ENCODE assay signal across 16 cellular contexts in the genomic region with DNA sequence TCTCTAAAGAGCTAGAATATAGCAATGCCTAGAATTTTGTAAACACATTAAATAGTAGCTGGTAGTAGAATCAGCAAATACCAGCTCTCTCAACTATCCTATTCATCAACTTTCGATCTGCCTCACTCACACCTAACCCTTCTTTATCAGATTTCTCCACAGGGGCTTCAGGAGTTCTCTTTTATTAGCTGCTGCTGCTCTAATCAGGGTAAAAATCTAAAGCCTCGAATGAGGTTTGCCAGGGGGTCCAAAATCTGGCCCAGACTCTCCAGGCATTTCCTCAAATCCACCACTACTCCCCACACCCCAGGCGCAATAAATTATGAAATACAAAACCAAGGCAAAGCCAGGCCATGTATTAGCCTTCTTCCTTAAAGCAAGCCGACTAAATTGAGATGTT. TPM values are rescaled to one million over a fixed set of nuclear protein-coding genes. Genes with fewer than 3 reads are reported as not detected.
DNase-seq lines count a peak whose midpoint lies in the region; ATAC-seq, FAIRE-seq and TF ChIP-seq lines count a peak whose summit lies in the region.
"Had no signal": no experiment of that assay in that cellular context is flagged by ENCODE, and none has a peak within 500 bp of the region (broad histone marks: within the 10 kb centered on the region; RNA-seq: fewer than 3 reads in every experiment).

No MANE protein-coding gene starts in this region.

- intact Hi-C loops in A673 (cut with micrococcal nuclease; ENCODE audit: unreplicated experiment) = no loop called here
- intact Hi-C loops in CD4-positive, alpha-beta memory T cell (cut with micrococcal nuclease) = no loop called here
- intact Hi-C loops in activated CD8-positive, alpha-beta T cell treated with anti-CD3 and anti-CD28 coated beads for 36 hours (cut with micrococcal nuclease) = loop anchor here (10.0 kb wide), 1 partner anchor 84 kb away; no protein-coding TSS in a partner anchor

- H3K27ac Mint-ChIP-seq in CD4-positive, alpha-beta memory T cell = peak overlapping the region in 6 of 7 donors; percentile 29 to 78 (median 56)
- peak overlapping the region; percentile 50 for H3K27ac Mint-ChIP-seq in activated CD8-positive, alpha-beta T cell treated with anti-CD3 and anti-CD28 coated beads for 36 hours
- no peak overlapping the region for H3K27ac Mint-ChIP-seq in memory B cell
- H3K27ac Mint-ChIP-seq: H9 had no signal

- POLR2A ChIA-PET in A673 (lab: Charles Lee; ENCODE audit: low non-redundant PET) = no interaction called here
- POLR2A ChIA-PET in CD4-positive, alpha-beta memory T cell (lab: Charles Lee; ENCODE audit: partially characterized antibody) = no interaction called here
- POLR2A ChIA-PET in activated CD8-positive, alpha-beta T cell treated with anti-CD3 and anti-CD28 coated beads for 36 hours (lab: Charles Lee) = interaction anchor here (0.7 to 1.4 kb wide), 2 partner anchors 12 to 44 kb away, joined by 3 to 4 read pairs; no protein-coding TSS in a partner anchor

- CTCF ChIA-PET in A673 (lab: Charles Lee) = no interaction called here
- CTCF ChIA-PET in CD4-positive, alpha-beta memory T cell (lab: Charles Lee; ENCODE audit: partially characterized antibody) = interaction anchor here (0.5 to 1.2 kb wide), 3 partner anchors 36 to 439 kb away, joined by 3 to 4 read pairs (median 3); no protein-coding TSS in a partner anchor
- CTCF ChIA-PET in activated CD8-positive, alpha-beta T cell treated with anti-CD3 and anti-CD28 coated beads for 36 hours (lab: Charles Lee) = interaction anchor here (0.6 kb wide), 1 partner anchor 13 kb away, joined by 3 read pairs; no protein-coding TSS in a partner anchor

- H3K4me3 Mint-ChIP-seq in CD4-positive, alpha-beta memory T cell = peak overlapping the region; percentile 34 to 81 (median 68)
- H3K4me3 Mint-ChIP-seq in activated CD8-positive, alpha-beta T cell treated with anti-CD3 and anti-CD28 coated beads for 36 hours = peak overlapping the region; percentile 22
- H3K4me3 Mint-ChIP-seq in memory B cell = peak overlapping the region; percentile 8

- H3K27ac ChIP-seq in A673 (ENCODE audit: low read depth, low read length, poor library complexity, severe bottlenecking) = no peak overlapping the region
- no peak overlapping the region for H3K27ac ChIP-seq in CD4-positive, alpha-beta memory T cell (ENCODE audit: low read depth, low read length)
- H3K27ac ChIP-seq: C4-2B, VCaP had no signal

- TSS peak; percentile 41 for BruUV-seq in A673 (replicated peaks; lab: Mats Ljungman, UMichigan)

- no peaks in the 10 kb centered on the region for H3K27me3 Mint-ChIP-seq in CD4-positive, alpha-beta memory T cell
- H3K27me3 Mint-ChIP-seq in activated CD8-positive, alpha-beta T cell treated with anti-CD3 and anti-CD28 coated beads for 36 hours = no peaks in the 10 kb centered on the region
- H3K27me3 Mint-ChIP-seq in memory B cell = no peaks in the 10 kb centered on the region

- H3K4me1 ChIP-seq in A673 (ENCODE audit: insufficient read depth, low read length, poor library complexity, severe bottlenecking) = peaks cover 6% of the 10 kb centered on the region
- H3K4me1 ChIP-seq in CD4-positive, alpha-beta memory T cell (ENCODE audit: insufficient read depth, low read length) = peaks cover 68% of the 10 kb centered on the region

- ATAC-seq in activated CD8-positive, alpha-beta T cell treated with anti-CD3 and anti-CD28 coated beads for 36 hours = no peak
- no peak for ATAC-seq in memory B cell (ENCODE audit: low read depth)
- ATAC-seq in HG03571 (IDR thresholded peaks at IDR 0.05; ENCODE audit: unreplicated experiment) = no peak
- ATAC-seq in HG02885 (IDR thresholded peaks at IDR 0.05; ENCODE audit: poor library complexity, unreplicated experiment) = no peak

- no peaks in the 10 kb centered on the region for H3K9me3 ChIP-seq in A673 (ENCODE audit: low read depth, low read length, poor library complexity, severe bottlenecking)
- H3K9me3 ChIP-seq in CD4-positive, alpha-beta memory T cell (ENCODE audit: control insufficient read depth in 1 of 2, low read length in 2 of 2) = no peaks in the 10 kb centered on the region

- DNase-seq in A673 (ENCODE audit: low spot score) = no peak
- no peak for DNase-seq in CD4-positive, alpha-beta memory T cell
- no peak for DNase-seq in activated CD8-positive, alpha-beta T cell treated with anti-CD3 and anti-CD28 coated beads for 36 hours
- DNase-seq in memory B cell (ENCODE audit: low spot score in 2 of 2) = no peak
- no peak for DNase-seq in NCI-H1436 treated with DMSO at 0.1 percent for 48 hours (lab: John Stamatoyannopoulos, UW)
- DNase-seq in frontal cortex (ENCODE audit: low spot score in 2 of 2) = no peak
- DNase-seq: effector memory CD4-positive, alpha-beta T cell; foreskin melanocyte; GF-D8; H9; SHP77 treated with DMSO at 0.1 percent for 48 hours; stimulated activated naive CD4-positive, alpha-beta T cell had no signal

- H3K27me3 ChIP-seq in A673 (replicated peaks; ENCODE audit: insufficient read depth, low read depth, low read length, poor library complexity) = no peaks in the 10 kb centered on the region
- H3K27me3 ChIP-seq in CD4-positive, alpha-beta memory T cell (ENCODE audit: insufficient read depth, low read length) = no peaks in the 10 kb centered on the region

- TF ChIP-seq CTCF in A673 (conservative IDR thresholded peaks at IDR 0.05; ENCODE audit: low read depth, low read length) = no peak
- no peak for TF ChIP-seq CTCF in activated CD8-positive, alpha-beta T cell treated with anti-CD3 and anti-CD28 coated beads for 36 hours (IDR thresholded peaks at IDR 0.05)

- FAIRE-seq in frontal cortex (lab: Jason Lieb, UNC) = no peak

- H3K36me3 Mint-ChIP-seq in CD4-positive, alpha-beta memory T cell = peaks cover 9 to 19% of the 10 kb centered on the region in 2 donors
- peaks cover 38% of the 10 kb centered on the region for H3K36me3 Mint-ChIP-seq in activated CD8-positive, alpha-beta T cell treated with anti-CD3 and anti-CD28 coated beads for 36 hours (ENCODE audit: low read depth)
- peaks cover 9% of the 10 kb centered on the region for H3K36me3 Mint-ChIP-seq in memory B cell

- H3K4me1 Mint-ChIP-seq in CD4-positive, alpha-beta memory T cell = peaks cover 45 to 64% (median 53%) of the 10 kb centered on the region in 4 donors
- H3K4me1 Mint-ChIP-seq in activated CD8-positive, alpha-beta T cell treated with anti-CD3 and anti-CD28 coated beads for 36 hours (ENCODE audit: low read depth) = peaks cover 56% of the 10 kb centered on the region
- peaks cover 32% of the 10 kb centered on the region for H3K4me1 Mint-ChIP-seq in memory B cell

- no peaks in the 10 kb centered on the region for H3K9me3 Mint-ChIP-seq in CD4-positive, alpha-beta memory T cell
- H3K9me3 Mint-ChIP-seq in activated CD8-positive, alpha-beta T cell treated with anti-CD3 and anti-CD28 coated beads for 36 hours = peaks cover 3% of the 10 kb centered on the region
- H3K9me3 Mint-ChIP-seq in memory B cell = no peaks in the 10 kb centered on the region

- peaks cover 19% of the 10 kb centered on the region for H3K36me3 ChIP-seq in A673 (ENCODE audit: insufficient read depth, low read length, poor library complexity, severe bottlenecking)
- H3K36me3 ChIP-seq in CD4-positive, alpha-beta memory T cell (ENCODE audit: insufficient read depth, low read length) = peaks cover 8% of the 10 kb centered on the region

- no peak overlapping the region for H3K4me3 ChIP-seq in A673 (ENCODE audit: low read depth, low read length, poor library complexity, severe bottlenecking)
- no peak overlapping the region for H3K4me3 ChIP-seq in CD4-positive, alpha-beta memory T cell (ENCODE audit: low read length in 2 of 2)

RNA-seq across cellular contexts. Expression of a gene that starts 2.4 kb away (rescaled TPM):
- total RNA-seq in A673 (2021) = 50.6 and 51.2 TPM in 2 replicates
- 10 to 100 TPM; 80.0 to 82.4 TPM for total RNA-seq in CD4-positive, alpha-beta memory T cell
- polyA plus RNA-seq in CD4-positive, alpha-beta memory T cell = 10 to 100 TPM; 19.2 to 41.4 TPM
- total RNA-seq in activated CD8-positive, alpha-beta T cell treated with anti-CD3 and anti-CD28 coated beads for 36 hours = 10 to 100 TPM; 46.2 to 48.0 TPM
- total RNA-seq in frontal cortex = 30.6 TPM

Comparison
In these comparisons a context has a peak if more than half of its experiments do, and no peak if none do; other contexts are left out.
1. H3K4me3 Mint-ChIP-seq: peak in every context shown above with its lines; median percentile 68 in CD4-positive, alpha-beta memory T cell; 22 in activated CD8-positive, alpha-beta T cell treated with anti-CD3 and anti-CD28 coated beads for 36 hours; 8 in memory B cell.